In the genomic region with DNA sequence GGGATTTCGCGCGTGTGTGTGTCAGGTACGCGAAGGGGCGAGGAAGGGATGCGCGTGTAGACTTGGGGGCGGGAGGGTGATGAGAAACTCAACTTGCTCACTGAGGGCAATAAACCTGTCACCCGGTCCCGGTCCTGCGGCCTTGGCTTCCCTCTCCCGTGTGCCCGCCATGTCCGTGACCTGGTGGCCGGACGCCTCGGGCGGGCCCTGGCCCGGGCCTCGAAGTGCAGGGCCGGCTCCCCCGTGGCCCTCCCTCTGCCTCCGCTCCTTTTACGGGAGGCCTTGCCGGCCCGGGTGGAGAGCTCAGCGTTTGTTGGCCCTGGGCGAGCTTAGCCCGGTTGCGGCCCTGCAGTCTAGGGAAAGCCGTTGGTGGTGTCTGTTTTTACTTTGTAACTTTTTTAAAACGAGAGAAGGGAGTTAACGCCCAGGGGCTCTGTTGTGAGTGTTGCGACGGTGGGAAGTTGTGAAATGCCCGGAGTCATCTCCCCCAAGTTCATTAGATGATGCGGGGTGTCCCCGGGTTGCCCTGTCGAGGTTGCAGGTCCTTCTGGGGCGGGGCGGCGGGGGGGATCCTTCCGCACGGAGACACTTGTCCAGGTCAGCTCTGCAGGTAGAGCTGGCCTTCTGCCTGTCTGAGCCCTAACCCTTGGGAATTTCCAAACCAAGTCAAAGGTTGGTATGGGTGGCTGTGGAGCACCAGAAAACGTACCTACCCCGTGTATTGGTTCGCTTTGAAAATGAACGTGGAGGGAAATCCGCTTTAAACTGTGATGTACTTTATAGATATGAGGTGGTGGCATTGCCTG, we compare ENCODE assay signal across 8 cellular contexts. TPM values are rescaled to one million over a fixed set of nuclear protein-coding genes. Genes with fewer than 3 reads are reported as not detected.
DNase-seq lines count a peak whose midpoint lies in the region; ATAC-seq and TF ChIP-seq lines count a peak whose summit lies in the region.

No MANE protein-coding gene starts in this region.

- CTCF ChIA-PET in Panc1 (lab: Charles Lee) = no interaction called here
- CTCF ChIA-PET in activated naive CD4-positive, alpha-beta T cell treated with anti-CD3 and anti-CD28 coated beads for 36 hours (lab: Charles Lee) = interaction anchor here (0.6 to 1.8 kb wide), 4 partner anchors 8 to 70 kb away, joined by 3 to 5 read pairs (median 3); no protein-coding TSS in a partner anchor

- H3K27me3 Mint-ChIP-seq in activated naive CD4-positive, alpha-beta T cell treated with anti-CD3 and anti-CD28 coated beads for 36 hours (ENCODE audit: low read depth) = no peaks in the 10 kb centered on the region

- peaks cover 6% of the 10 kb centered on the region; the same call in 1 of the 2 replicates for H3K36me3 ChIP-seq in Panc1 (ENCODE audit: control insufficient read depth, insufficient read depth, low read length)
- H3K36me3 ChIP-seq in aorta (ENCODE audit: control insufficient read depth in 1 of 2, insufficient read depth in 2 of 2, low read length in 1 of 2) = no peaks in the 10 kb centered on the region

- H3K9me3 ChIP-seq in Panc1 (ENCODE audit: control insufficient read depth, insufficient read depth, low read depth, low read length) = no peaks in the 10 kb centered on the region
- no peaks in the 10 kb centered on the region for H3K9me3 ChIP-seq in aorta (ENCODE audit: control insufficient read depth, low read length)

- H3K4me1 ChIP-seq in Panc1 (ENCODE audit: control insufficient read depth, insufficient read depth, low read length) (peaks cover 21% of the 10 kb centered on the region), aorta (ENCODE audit: control insufficient read depth in 1 of 2, insufficient read depth in 2 of 2, low read length in 2 of 2) (no peaks in the 10 kb centered on the region)

- H3K36me3 Mint-ChIP-seq in activated naive CD4-positive, alpha-beta T cell treated with anti-CD3 and anti-CD28 coated beads for 36 hours (ENCODE audit: low read depth) = peaks cover 26% of the 10 kb centered on the region

- H3K27ac Mint-ChIP-seq in activated naive CD4-positive, alpha-beta T cell treated with anti-CD3 and anti-CD28 coated beads for 36 hours = peak overlapping the region; percentile 96

- H3K27ac ChIP-seq in Panc1 (ENCODE audit: low read length) = peak overlapping the region; percentile 83
- H3K27ac ChIP-seq in aorta (ENCODE audit: low read depth in 1 of 2, low read length in 2 of 2) = peak overlapping the region; percentile 81 to 97

- H3K4me1 Mint-ChIP-seq in activated naive CD4-positive, alpha-beta T cell treated with anti-CD3 and anti-CD28 coated beads for 36 hours (ENCODE audit: low read depth) = peaks cover 37% of the 10 kb centered on the region

- H3K4me3 Mint-ChIP-seq in activated naive CD4-positive, alpha-beta T cell treated with anti-CD3 and anti-CD28 coated beads for 36 hours = peak overlapping the region; percentile 93

- H3K4me3 ChIP-seq in Panc1 (ENCODE audit: low read depth in 2 of 2, low read length in 2 of 2) (peak overlapping the region; percentile 87 to 94), aorta (ENCODE audit: low read length in 2 of 2) (peak overlapping the region; percentile 87)

- in situ Hi-C loops in Panc1 (cut with HindIII; ENCODE audit: low pct_unique_long_range_greater_than_20kb, low sequenced_read_pairs) = no loop called here

- peak; percentile 43 for DNase-seq in SKM-1 treated with dmso at 0.1 percent for 144 hours (lab: John Stamatoyannopoulos, UW; ENCODE audit: unreplicated experiment)
- DNase-seq in SKM-1 (lab: John Stamatoyannopoulos, UW; ENCODE audit: unreplicated experiment) = no peak
- no peak for DNase-seq in Panc1 (ENCODE audit: low read depth, low spot score)
- peak; percentile 68 for DNase-seq in activated naive CD4-positive, alpha-beta T cell treated with anti-CD3 and anti-CD28 coated beads for 36 hours
- peak; percentile 38 for DNase-seq in germinal center (ENCODE audit: low spot score)
- no peak for DNase-seq in omental fat pad (ENCODE audit: low spot score)
- peak; percentile 77 to 84 for DNase-seq in aorta

- intact Hi-C loops in Panc1 (cut with micrococcal nuclease; ENCODE audit: unreplicated experiment) = no loop called here
- intact Hi-C loops in activated naive CD4-positive, alpha-beta T cell treated with anti-CD3 and anti-CD28 coated beads for 36 hours (cut with micrococcal nuclease) = loop anchor here (1.0 to 10.0 kb wide), 8 partner anchors 26 to 1844 kb away; a partner anchor contains a TSS
- intact Hi-C loops in aorta (cut with DNase I) = loop anchor here in 1 of 2 donors (10.0 kb wide), 1 partner anchor 1942 kb away; a partner anchor contains a TSS

- no TSS peak for BruUV-seq in Panc1 (replicated peaks; lab: Mats Ljungman, UMichigan)

- ATAC-seq in HG03064 (IDR thresholded peaks at IDR 0.05; ENCODE audit: low read depth, unreplicated experiment) = peak; percentile 16
- peak; percentile 14 for ATAC-seq in Panc1
- peak; percentile 38 for ATAC-seq in omental fat pad (ENCODE audit: low FRiP score)
- ATAC-seq in aorta (ENCODE audit: low FRiP score) = peak; percentile 86

- H3K9me3 Mint-ChIP-seq in activated naive CD4-positive, alpha-beta T cell treated with anti-CD3 and anti-CD28 coated beads for 36 hours = no peaks in the 10 kb centered on the region

- POLR2A ChIA-PET in Panc1 (lab: Charles Lee) = interaction anchor here (0.6 kb wide), 1 partner anchor 495 kb away, joined by 3 read pairs; no protein-coding TSS in a partner anchor

- H3K27me3 ChIP-seq in Panc1 (ENCODE audit: control insufficient read depth, insufficient read depth, low read length) = no peaks in the 10 kb centered on the region
- no peaks in the 10 kb centered on the region for H3K27me3 ChIP-seq in aorta (ENCODE audit: control insufficient read depth in 1 of 2, insufficient read depth in 2 of 2, low read length in 1 of 2)

- WGBS in aorta, 2 donors = 0 to 1% methylated on average over 50 of the region's 50 CpGs

- TF ChIP-seq CTCF in Panc1 (IDR thresholded peaks at IDR 0.05) = no peak
- no peak for TF ChIP-seq CTCF in omental fat pad (IDR thresholded peaks at IDR 0.05)

RNA-seq across cellular contexts. Expression of a gene that starts 0.9 kb away (rescaled TPM):
- total RNA-seq in Panc1 (2021; ENCODE audit: unreplicated experiment) (40.9 TPM), omental fat pad (100 to 1,000 TPM in 2 of 4 donors, 10 to 100 TPM in 2; 56.4 to 153 (median 87.3) TPM), aorta (10 to 100 TPM; 71.0 to 88.9 TPM)
- 12.6 TPM for polyA plus RNA-seq in Panc1 (2012; ENCODE audit: insufficient read length)
- 10 to 100 TPM; 91.3 to 91.5 TPM for total RNA-seq in activated naive CD4-positive, alpha-beta T cell treated with anti-CD3 and anti-CD28 coated beads for 36 hours
- 10 to 100 TPM in 1 of 2 donors, 1 to 10 TPM in 1; 7.9 to 22.2 TPM for polyA plus RNA-seq in aorta

Comparison
In these comparisons a context has a peak if more than half of its experiments do, and no peak if none do; other contexts are left out.
1. DNase-seq: peak in SKM-1 treated with dmso at 0.1 percent for 144 hours (single experiment), activated naive CD4-positive, alpha-beta T cell treated with anti-CD3 and anti-CD28 coated beads for 36 hours (single experiment), germinal center (single experiment) and aorta (2 of 2); none in SKM-1 (single experiment), Panc1 (single experiment) and omental fat pad (single experiment).
2. ATAC-seq: peak in every context shown above with its lines; median percentile 86 in aorta; 38 in omental fat pad; 16 in HG03064; 14 in Panc1.